Comparison of ENCODE assay signal across 9 cellular contexts in the genomic region with DNA sequence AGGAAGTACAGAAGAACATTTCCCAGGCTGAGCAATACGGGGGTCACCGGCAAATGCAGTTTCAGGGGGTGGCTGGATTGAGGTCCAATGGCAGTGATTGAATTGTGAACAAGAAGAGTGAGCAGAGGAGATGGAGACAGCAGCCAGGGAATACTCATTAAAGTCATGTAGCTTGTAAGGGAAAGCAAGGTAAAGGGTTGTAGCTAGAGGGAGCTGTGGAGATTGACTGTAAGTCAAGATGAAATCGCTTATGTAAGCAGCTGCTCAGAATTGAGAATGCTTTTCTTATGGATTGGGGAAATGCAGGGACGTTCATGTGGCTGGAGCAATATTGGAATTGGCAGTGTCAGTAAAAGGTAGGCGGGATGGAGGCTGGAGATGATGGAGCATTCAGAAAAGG.
DNase-seq lines count a peak whose midpoint lies in the region; ATAC-seq, FAIRE-seq and TF ChIP-seq lines count a peak whose summit lies in the region.
"Had no signal": no experiment of that assay in that cellular context is flagged by ENCODE, and none has a peak within 500 bp of the region (broad histone marks: within the 10 kb centered on the region; RNA-seq: fewer than 3 reads in every experiment).

No MANE protein-coding gene starts in this region.

- POLR2A ChIA-PET in Caco-2 (lab: Charles Lee): no interaction called here
- POLR2A ChIA-PET in HEK293 (lab: Yijun Ruan, JAX): no interaction called here
- POLR2A ChIA-PET in WTC11 (lab: Charles Lee): no interaction called here
- POLR2A ChIA-PET in HepG2 (lab: Yijun Ruan, JAX): no interaction called here

- no peak overlapping the region for H3K27ac Mint-ChIP-seq in Caco-2 (ENCODE audit: unreplicated experiment)
- no peak overlapping the region for H3K27ac Mint-ChIP-seq in WTC11

- H3K4me3 Mint-ChIP-seq in Caco-2 (ENCODE audit: unreplicated experiment) (no peak overlapping the region), WTC11 (no peak overlapping the region)

- H3K27ac ChIP-seq in HEK293 (ENCODE audit: extremely low read depth, low read depth, low read length) (no peak overlapping the region), HepG2 (ENCODE audit: extremely low read length, insufficient read depth, low read length) (no peak overlapping the region)

- H3K27me3 ChIP-seq in Caco-2 (replicated peaks; ENCODE audit: control insufficient read depth, insufficient read depth, low read length) (0 out of 2 replicates have a peak, but pooled peaks cover 3% of the 10 kb centered on the region), HepG2 (ENCODE audit: control insufficient read depth in 1 of 2, insufficient read depth in 2 of 2, low read length in 2 of 2) (peaks cover 0 to 1% of the 10 kb centered on the region in 2 experiments; a peak in 1 of 5 replicates)

- WGBS in HepG2 (ENCODE audit: low lambda C conversion rate): 13% methylated on average over 5 of the region's 5 CpGs

- H3K36me3 Mint-ChIP-seq in Caco-2 (ENCODE audit: insufficient read depth, unreplicated experiment) (no peaks in the 10 kb centered on the region), WTC11 (no peaks in the 10 kb centered on the region)

- no peaks in the 10 kb centered on the region for H3K9me3 ChIP-seq in Caco-2
- no peaks in the 10 kb centered on the region for H3K9me3 ChIP-seq in HEK293 (ENCODE audit: control insufficient read depth, insufficient read depth, low read depth, low read length)
- H3K9me3 ChIP-seq in HepG2 (ENCODE audit: low read length): no peaks in the 10 kb centered on the region

- TF ChIP-seq POLR2A in HepG2 (IDR thresholded peaks at IDR 0.05; ENCODE audit: insufficient read depth in 1 of 2, low read depth in 2 of 2, low read length in 2 of 2): no peak

- no peaks in the 10 kb centered on the region for H4K20me1 ChIP-seq in HepG2 (ENCODE audit: insufficient read depth, low read length)

- H3K4me1 Mint-ChIP-seq in Caco-2 (ENCODE audit: low read depth, unreplicated experiment): peaks cover 6% of the 10 kb centered on the region
- H3K4me1 Mint-ChIP-seq in WTC11: peaks cover 12% of the 10 kb centered on the region

- DNase-seq in Caco-2 (peak in 1 of 2 experiments; percentile 47), WTC11 (ENCODE audit: low spot score) (no peak), HepG2 (ENCODE audit: low spot score) (peak; percentile 36)
- no peak for DNase-seq in activated T-cell treated with anti-CD3 and anti-CD28 coated beads, Interleukin-2, amount 50 U/mL, for 1 hour
- DNase-seq: activated naive CD4-positive, alpha-beta T cell had no signal

- ATAC-seq in WTC11 (peak; percentile 75), HepG2 (peak; percentile 56; the same call in 2 of the 3 replicates), GM21825 (IDR thresholded peaks at IDR 0.05; ENCODE audit: unreplicated experiment) (no peak), GM18502 (IDR thresholded peaks at IDR 0.05; ENCODE audit: poor library complexity, unreplicated experiment) (no peak), HG03354 (IDR thresholded peaks at IDR 0.05; ENCODE audit: poor library complexity, severe bottlenecking, unreplicated experiment) (no peak)

- FAIRE-seq in HepG2 (lab: Jason Lieb, UNC): peak; percentile 48

- no peak overlapping the region for H3K4me3 ChIP-seq in Caco-2 (ENCODE audit: low read depth, low read length)
- H3K4me3 ChIP-seq in HEK293 (ENCODE audit: low read depth, low read length): no peak overlapping the region
- no peak overlapping the region for H3K4me3 ChIP-seq in HepG2 (replicated peaks in 1 of 3; ENCODE audit: insufficient read depth in 1 of 3, low read depth in 2 of 3, low read length in 3 of 3)

- in situ Hi-C loops in HepG2 (cut with HindIII; ENCODE audit: extremely low pct_ligation_motif_present, low pct_unique_long_range_greater_than_20kb): no loop called here

- intact Hi-C loops in Caco-2 (cut with micrococcal nuclease; ENCODE audit: unreplicated experiment) (loop anchor here (1.0 kb wide), 3 partner anchors 17 to 200 kb away; no protein-coding TSS in a partner anchor), HepG2 (cut with micrococcal nuclease; ENCODE audit: unreplicated experiment) (no loop called here)

- CTCF ChIA-PET in Caco-2 (lab: Charles Lee) (interaction anchor here (0.6 to 1.9 kb wide), 7 partner anchors 10 to 282 kb away, joined by 3 to 6 read pairs (median 4); no protein-coding TSS in a partner anchor), HEK293 (lab: Yijun Ruan, JAX) (interaction anchor here (0.5 to 2.4 kb wide), 10 partner anchors 12 to 595 kb away, joined by 3 to 14 read pairs (median 3); no protein-coding TSS in a partner anchor), WTC11 (lab: Charles Lee) (interaction anchor here (0.5 to 4.2 kb wide), 26 partner anchors 9 to 609 kb away, joined by 3 to 41 read pairs (median 4); no protein-coding TSS in a partner anchor), HepG2 (lab: Yijun Ruan, JAX; ENCODE audit: low intra/inter-chr PET ratio, low total read pairs) (interaction anchor here (1.1 kb wide), 1 partner anchor 282 kb away, joined by 3 read pairs; no protein-coding TSS in a partner anchor)

- H3K27me3 Mint-ChIP-seq in Caco-2 (ENCODE audit: insufficient read depth, unreplicated experiment): peaks cover 21% of the 10 kb centered on the region
- no peaks in the 10 kb centered on the region; the same call in 1 of the 2 replicates for H3K27me3 Mint-ChIP-seq in WTC11 (ENCODE audit: low read depth)

- H3K4me2 ChIP-seq in HepG2 (ENCODE audit: low read depth, low read length): no peak overlapping the region

- H3K36me3 ChIP-seq in Caco-2 (ENCODE audit: control insufficient read depth, insufficient read depth, low read length) (no peaks in the 10 kb centered on the region), HEK293 (ENCODE audit: control insufficient read depth in 2 of 2, insufficient read depth in 1 of 2, low read length in 2 of 2) (no peaks in the 10 kb centered on the region), HepG2 (replicated peaks in 1 of 2; ENCODE audit: control insufficient read depth in 1 of 2, insufficient read depth in 2 of 2, low read length in 2 of 2) (no peaks in the 10 kb centered on the region)

- H3K9me3 Mint-ChIP-seq in Caco-2 (ENCODE audit: unreplicated experiment): peaks cover 9% of the 10 kb centered on the region
- peaks cover 5% of the 10 kb centered on the region; the same call in 1 of the 2 replicates for H3K9me3 Mint-ChIP-seq in WTC11

- peak; percentile 62 to 78 for TF ChIP-seq CTCF in Caco-2 (IDR thresholded peaks at IDR 0.05; ENCODE audit: insufficient read depth in 1 of 2, low read depth in 1 of 2, low read length in 1 of 2, severe bottlenecking in 1 of 2, unreplicated experiment in 1 of 2)
- TF ChIP-seq CTCF in HEK293 (tag by site-specific recombination; IDR thresholded peaks at IDR 0.05): peak; percentile 37; the same call in 1 of the 2 replicates
- no peak for TF ChIP-seq CTCF in WTC11 (IDR thresholded peaks at IDR 0.05)
- TF ChIP-seq CTCF in HepG2 (CRISPR knock-in tag; IDR thresholded peaks at IDR 0.05): peak; percentile 54

- no peak overlapping the region for H2AFZ ChIP-seq in HepG2 (ENCODE audit: low read length)

- no peak for TF ChIP-seq RAD21 in HepG2 (CRISPR knock-in tag; IDR thresholded peaks at IDR 0.05)

- TF ChIP-seq EP300 in HepG2 (IDR thresholded peaks at IDR 0.05; ENCODE audit: low read depth in 2 of 2, low read length in 2 of 2) (no peak), HepG2 (CRISPR knock-in tag; IDR thresholded peaks at IDR 0.05; ENCODE audit: borderline replicate concordance) (no peak)

- BruUV-seq in Caco-2 (replicated peaks; lab: Mats Ljungman, UMichigan) (no TSS peak), HepG2 (replicated peaks; lab: Mats Ljungman, UMichigan) (no TSS peak)

- H3K9ac ChIP-seq in HepG2 (ENCODE audit: insufficient read depth, low read depth, low read length): no peak overlapping the region

- no peaks in the 10 kb centered on the region for H3K79me2 ChIP-seq in HepG2 (ENCODE audit: insufficient read depth, low read length)

- H3K4me1 ChIP-seq in Caco-2 (peaks cover 4% of the 10 kb centered on the region; the same call in 1 of the 2 replicates), HEK293 (ENCODE audit: control insufficient read depth, insufficient read depth, low read length) (no peaks in the 10 kb centered on the region), HepG2 (ENCODE audit: insufficient read depth, low read length) (peaks cover 23% of the 10 kb centered on the region)

TF ChIP-seq in HEK293, 187 proteins besides CTCF, POLR2A, EP300 and RAD21 (continues in another document):
- TF ChIP-seq ZNF366 (tag by site-specific recombination; conservative IDR thresholded peaks at IDR 0.05): no peak
- no peak for TF ChIP-seq BCL11A (tag by site-specific recombination; IDR thresholded peaks at IDR 0.05; ENCODE audit: low read depth)
- TF ChIP-seq KLF8 (tag by site-specific recombination; IDR thresholded peaks at IDR 0.05): no peak
- TF ChIP-seq ZBTB48 (tag by site-specific recombination; IDR thresholded peaks at IDR 0.05): no peak
- TF ChIP-seq ZNF24 (tag by site-specific recombination; IDR thresholded peaks at IDR 0.05): no peak
- TF ChIP-seq ZNF561 (tag by site-specific recombination; IDR thresholded peaks at IDR 0.05; ENCODE audit: borderline replicate concordance): no peak
- no peak for TF ChIP-seq ZNF394 (tag by site-specific recombination; IDR thresholded peaks at IDR 0.05; ENCODE audit: borderline replicate concordance)

TF ChIP-seq in WTC11, 78 proteins besides CTCF, POLR2A, EP300 and RAD21 (continues in another document):
- TF ChIP-seq RELA (CRISPR knock-in tag; IDR thresholded peaks at IDR 0.05; ENCODE audit: borderline replicate concordance) (no peak), NR2C2 (CRISPR knock-in tag; IDR thresholded peaks at IDR 0.05) (no peak)
- TF ChIP-seq, protein P1, sequence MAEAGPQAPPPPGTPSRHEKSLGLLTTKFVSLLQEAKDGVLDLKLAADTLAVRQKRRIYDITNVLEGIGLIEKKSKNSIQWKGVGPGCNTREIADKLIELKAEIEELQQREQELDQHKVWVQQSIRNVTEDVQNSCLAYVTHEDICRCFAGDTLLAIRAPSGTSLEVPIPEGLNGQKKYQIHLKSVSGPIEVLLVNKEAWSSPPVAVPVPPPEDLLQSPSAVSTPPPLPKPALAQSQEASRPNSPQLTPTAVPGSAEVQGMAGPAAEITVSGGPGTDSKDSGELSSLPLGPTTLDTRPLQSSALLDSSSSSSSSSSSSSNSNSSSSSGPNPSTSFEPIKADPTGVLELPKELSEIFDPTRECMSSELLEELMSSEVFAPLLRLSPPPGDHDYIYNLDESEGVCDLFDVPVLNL (CRISPR knock-in tag; IDR thresholded peaks at IDR 0.05; ENCODE audit: borderline replicate concordance, low read depth): no peak

TF ChIP-seq in HepG2, 621 proteins besides CTCF, POLR2A, EP300 and RAD21 (continues in another document):
- no peak for TF ChIP-seq ZNF564 (CRISPR knock-in tag; IDR thresholded peaks at IDR 0.05)
- TF ChIP-seq ZNF33B (CRISPR knock-in tag; IDR thresholded peaks at IDR 0.05): no peak
- TF ChIP-seq CC2D1A (CRISPR knock-in tag; IDR thresholded peaks at IDR 0.05): no peak
- TF ChIP-seq ELF4 (CRISPR knock-in tag; IDR thresholded peaks at IDR 0.05; ENCODE audit: borderline replicate concordance): no peak
- no peak for TF ChIP-seq RELA (CRISPR knock-in tag; IDR thresholded peaks at IDR 0.05)
- TF ChIP-seq, protein P2, sequence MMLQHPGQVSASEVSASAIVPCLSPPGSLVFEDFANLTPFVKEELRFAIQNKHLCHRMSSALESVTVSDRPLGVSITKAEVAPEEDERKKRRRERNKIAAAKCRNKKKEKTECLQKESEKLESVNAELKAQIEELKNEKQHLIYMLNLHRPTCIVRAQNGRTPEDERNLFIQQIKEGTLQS (CRISPR knock-in tag; IDR thresholded peaks at IDR 0.05): no peak
- no peak for TF ChIP-seq YEATS4 (CRISPR knock-in tag; IDR thresholded peaks at IDR 0.05; ENCODE audit: borderline replicate concordance)

Comparison
In these comparisons a context has a peak if more than half of its experiments do, and no peak if none do; other contexts are left out.
1. ATAC-seq: peak in WTC11 (single experiment) and HepG2 (single experiment); none in GM21825 (single experiment), GM18502 (single experiment) and HG03354 (single experiment).